ENCODE assay signal across 20 cellular contexts in genomic region chr6:163951990-163952389, GRCh38.
"Had no signal": no experiment of that assay in that cellular context is flagged by ENCODE, and none has a peak within 500 bp of the region (broad histone marks: within the 10 kb centered on the region; RNA-seq: fewer than 3 reads in every experiment).

No MANE protein-coding gene starts in this region.

- H3K4me3 ChIP-seq: breast epithelium, MG63, Peyer's patch, SJSA1 had no signal

- H3K36me3 ChIP-seq: breast epithelium, MG63, Peyer's patch, SJSA1 had no signal

- ATAC-seq: activated CD4-positive, CD25-positive, alpha-beta regulatory T cell treated with anti-CD3 and anti-CD28 coated beads, Interleukin-2, amount 50 U/mL, for 24 hours; activated CD8-positive, alpha-beta T cell treated with anti-CD3 and anti-CD28 coated beads for 36 hours; activated T-cell treated with anti-CD3 and anti-CD28 coated beads, Interleukin-2, amount 50 U/mL, for 72 hours had no signal

- H3K9me3 ChIP-seq: breast epithelium, MG63, Peyer's patch, SJSA1 had no signal

- H3K4me1 ChIP-seq: breast epithelium, Peyer's patch had no signal

- H3K27ac ChIP-seq: breast epithelium, Peyer's patch, RWPE1, SJSA1 had no signal

- H3K27me3 ChIP-seq: breast epithelium, MG63, Peyer's patch, SJSA1 had no signal

- DNase-seq: activated CD4-positive, alpha-beta T cell treated with anti-CD3 and anti-CD28 coated beads for 4 hours; activated CD8-positive, alpha-beta memory T cell treated with anti-CD3 and anti-CD28 coated beads, Interleukin-2, amount 50 U/mL, for 4 hours; activated CD8-positive, alpha-beta T cell treated with anti-CD3 and anti-CD28 coated beads for 36 hours; activated gamma-delta T cell treated with Interleukin-2 at 50 U/mL for 16 hours; activated naive CD4-positive, alpha-beta T cell treated with anti-CD3 and anti-CD28 coated beads, Interleukin-2, amount 10 ng/mL, durations not matched to agents 7 days and 5 days; activated naive CD8-positive, alpha-beta T cell treated with anti-CD3 and anti-CD28 coated beads for 36 hours; activated T-cell treated with anti-CD3 and anti-CD28 coated beads, Interleukin-2, amount 50 U/mL, for 72 hours; MG63; MV-4-11; NCI-H1092 treated with DMSO at 0.1 percent for 48 hours; NCI-H1417 treated with DMSO at 0.1 percent for 48 hours; NCI-H187; NCI-H2081; NCI-H524; Peyer's patch; Right ventricle myocardium superior had no signal
